19 cellular contexts compared by ENCODE assay signal in genomic region chr14:94117856-94118255, GRCh38. TPM values are rescaled to one million over a fixed set of nuclear protein-coding genes. Genes with fewer than 3 reads are reported as not detected.
"Had no signal": no experiment of that assay in that cellular context is flagged by ENCODE, and none has a peak within 500 bp of the region (broad histone marks: within the 10 kb centered on the region; RNA-seq: fewer than 3 reads in every experiment).

No MANE protein-coding gene starts in this region.

- H2AFZ ChIP-seq: neural progenitor cell had no signal

- H3K27ac ChIP-seq: neural progenitor cell, psoas muscle, thyroid gland had no signal

- H3K36me3 ChIP-seq: neural progenitor cell, thyroid gland had no signal

- H3K4me2 ChIP-seq: neural progenitor cell had no signal

- DNase-seq: cortex of kidney; effector CD4-positive, alpha-beta T cell; hypothalamus; kidney; mesenchymal stem cell; midbrain; naive thymus-derived CD4-positive, alpha-beta T cell; psoas muscle; right cardiac atrium; small intestine; stimulated activated CD4-positive, alpha-beta T cell treated with anti-CD3 and anti-CD28 coated beads, Interleukin-15, amount 100 ng/mL, for 24 hours; stimulated activated CD4-positive, alpha-beta T cell treated with anti-CD3 and anti-CD28 coated beads, Interleukin-2, amount 100 ng/mL, for 48 hours; stimulated activated naive B cell treated with anti-CD40 and anti-IgM and Interleukin-4, amounts not matched to agents 10 μg/mL and 1 μg/mL and 100 μg/mL, for 72 hours; thyroid gland had no signal

- H3K9me3 ChIP-seq: thyroid gland had no signal

- H3K27me3 ChIP-seq: neural progenitor cell, thyroid gland had no signal

- H3K4me1 ChIP-seq: neural progenitor cell, psoas muscle had no signal

- H3K4me3 ChIP-seq: neural progenitor cell, psoas muscle, thyroid gland had no signal

- H3K9ac ChIP-seq: neural progenitor cell had no signal

- ATAC-seq: left lobe of liver; naive thymus-derived CD4-positive, alpha-beta T cell; psoas muscle; right cardiac atrium; stimulated activated naive B cell treated with anti-CD40 and anti-IgM and Interleukin-4, amounts not matched to agents 10 μg/mL and 1 μg/mL and 100 μg/mL, for 72 hours had no signal

RNA-seq across cellular contexts. Expression of gene PPP4R4, which starts 56.3 kb away (rescaled TPM):
- total RNA-seq: dermis microvascular lymphatic vessel endothelial cell, lung microvascular endothelial cell, osteocyte had no signal
